In the genomic region with DNA sequence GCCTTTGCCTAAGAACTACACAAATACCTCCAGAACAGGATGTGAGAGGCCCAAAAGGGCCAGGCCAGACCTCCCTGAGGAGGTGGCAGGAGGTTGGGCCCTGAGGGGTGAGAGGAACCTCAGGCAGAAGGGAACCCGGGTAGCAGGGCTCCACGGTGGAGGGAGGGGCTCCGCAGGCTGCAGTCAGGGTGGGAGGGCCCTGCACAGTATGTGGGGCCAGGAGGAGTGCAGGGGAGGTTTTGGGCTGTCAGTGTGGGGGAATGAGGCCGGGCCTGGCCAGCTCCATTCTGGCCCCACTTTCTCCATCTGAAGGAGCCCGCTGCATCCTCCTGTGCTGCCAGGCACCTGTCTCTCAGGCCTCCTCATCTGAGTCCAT, we compare ENCODE assay signal across 11 cellular contexts. TPM values are rescaled to one million over a fixed set of nuclear protein-coding genes. Genes with fewer than 3 reads are reported as not detected.
DNase-seq lines count a peak whose midpoint lies in the region; ATAC-seq, FAIRE-seq and TF ChIP-seq lines count a peak whose summit lies in the region.
"Had no signal": no experiment of that assay in that cellular context is flagged by ENCODE, and none has a peak within 500 bp of the region (broad histone marks: within the 10 kb centered on the region; RNA-seq: fewer than 3 reads in every experiment).

No MANE protein-coding gene starts in this region.

- H3K4me1 ChIP-seq in right lobe of liver (peaks cover 0 to 70% (median 25%) of the 10 kb centered on the region in 4 donors), tibial nerve (peaks cover 5 to 90% (median 74%) of the 10 kb centered on the region in 4 donors), kidney (ENCODE audit: control insufficient read depth in 1 of 2, insufficient read depth in 1 of 2, low read depth in 1 of 2, low read length in 2 of 2) (peaks cover 37 to 49% of the 10 kb centered on the region in 2 donors)

- H3K36me3 Mint-ChIP-seq in activated naive CD4-positive, alpha-beta T cell treated with anti-CD3 and anti-CD28 coated beads, Interleukin-2, amount 50 U/mL, for 72 hours, result peaks cover 9 to 23% of the 10 kb centered on the region in 2 donors

- no peak for TF ChIP-seq EP300 in tibial nerve (IDR thresholded peaks at IDR 0.05)

- TF ChIP-seq CTCF in right lobe of liver (IDR thresholded peaks at IDR 0.05), result no peak
- no peak for TF ChIP-seq CTCF in tibial nerve (IDR thresholded peaks at IDR 0.05)
- no peak for TF ChIP-seq CTCF in kidney (IDR thresholded peaks at IDR 0.05; ENCODE audit: borderline replicate concordance, extremely low read depth, insufficient read depth)

- intact Hi-C loops in Right ventricle myocardium inferior (cut with DNase I) (loop anchor here (2.0 kb wide), 1 partner anchor 54 kb away; no protein-coding TSS in a partner anchor), cardiac septum (cut with DNase I) (loop anchor here (2.0 kb wide), 1 partner anchor 54 kb away; no protein-coding TSS in a partner anchor), right lobe of liver (cut with DNase I) (loop anchor here in 1 of 2 donors (10.0 kb wide), 1 partner anchor 104 kb away; no protein-coding TSS in a partner anchor), kidney (cut with DNase I) (no loop called here)

- H3K27me3 ChIP-seq in right lobe of liver, result no peaks in the 10 kb centered on the region
- H3K27me3 ChIP-seq in tibial nerve, result no peaks in the 10 kb centered on the region
- H3K27me3 ChIP-seq: SJCRH30 had no signal

- TF ChIP-seq POLR2A in right lobe of liver (IDR thresholded peaks at IDR 0.05) (no peak), tibial nerve (IDR thresholded peaks at IDR 0.05) (no peak)

- DNase-seq in Right ventricle myocardium inferior (ENCODE audit: missing footprints) (peak; percentile 54), cardiac septum (ENCODE audit: low spot score) (no peak), right lobe of liver (no peak), tibial nerve (ENCODE audit: low spot score in 2 of 2) (no peak), superior temporal gyrus (ENCODE audit: extremely low spot score) (no peak), kidney (no peak)
- peak in 1 of 2 donors; percentile 74 for DNase-seq in activated naive CD4-positive, alpha-beta T cell treated with anti-CD3 and anti-CD28 coated beads, Interleukin-2, amount 50 U/mL, for 72 hours (ENCODE audit: low spot score in 2 of 2)
- DNase-seq: NCI-H1092 had no signal

- H3K9ac ChIP-seq in kidney (ENCODE audit: low read length in 2 of 2), result no peak overlapping the region

- WGBS in right lobe of liver (ENCODE audit: insufficient coverage, low coverage, low lambda C conversion rate, missing lambda C conversion rate), result 0% methylated on average over 2 of the region's 5 CpGs
- WGBS in tibial nerve, 2 donors, result 44 to 53% methylated on average over 5 of the region's 5 CpGs

- no peak for ATAC-seq in Right ventricle myocardium inferior
- peak; percentile 13 to 35 for ATAC-seq in activated naive CD4-positive, alpha-beta T cell treated with anti-CD3 and anti-CD28 coated beads, Interleukin-2, amount 50 U/mL, for 72 hours
- no peak for ATAC-seq in right lobe of liver
- ATAC-seq in GM19397 (IDR thresholded peaks at IDR 0.05; ENCODE audit: unreplicated experiment), result no peak

- H3K27ac Mint-ChIP-seq in activated naive CD4-positive, alpha-beta T cell treated with anti-CD3 and anti-CD28 coated beads, Interleukin-2, amount 50 U/mL, for 72 hours, result peak overlapping the region; percentile 97 to 100

- no peak for FAIRE-seq in kidney (lab: Jason Lieb, UNC)

- H3K9me3 Mint-ChIP-seq in activated naive CD4-positive, alpha-beta T cell treated with anti-CD3 and anti-CD28 coated beads, Interleukin-2, amount 50 U/mL, for 72 hours, result peaks cover 0 to 4% of the 10 kb centered on the region in 2 donors

- no peaks in the 10 kb centered on the region for H3K36me3 ChIP-seq in right lobe of liver
- no peaks in the 10 kb centered on the region for H3K36me3 ChIP-seq in tibial nerve
- no peaks in the 10 kb centered on the region for H3K36me3 ChIP-seq in kidney (ENCODE audit: control insufficient read depth in 1 of 2, insufficient read depth in 2 of 2, low read length in 2 of 2)
- H3K36me3 ChIP-seq: SJCRH30 had no signal

- H3K9me3 ChIP-seq in right lobe of liver (no peaks in the 10 kb centered on the region), tibial nerve (no peaks in the 10 kb centered on the region), kidney (ENCODE audit: control insufficient read depth in 1 of 2, low read length in 2 of 2) (no peaks in the 10 kb centered on the region)
- H3K9me3 ChIP-seq: mucosa of descending colon, SJCRH30 had no signal

- H3K4me3 ChIP-seq in right lobe of liver (no peak overlapping the region), tibial nerve (no peak overlapping the region), kidney (ENCODE audit: low read length in 2 of 2) (no peak overlapping the region)
- H3K4me3 ChIP-seq: mucosa of descending colon, SJCRH30 had no signal

- peak overlapping the region; percentile 54 to 97 (median 62) for H3K27ac ChIP-seq in right lobe of liver
- peak overlapping the region; percentile 68 to 98 (median 86) for H3K27ac ChIP-seq in tibial nerve
- peak overlapping the region in 1 of 2 donors; percentile 32 for H3K27ac ChIP-seq in kidney (ENCODE audit: low read depth in 2 of 2, low read length in 2 of 2)
- H3K27ac ChIP-seq: SJCRH30 had no signal

RNA-seq across cellular contexts. Expression of gene DNAJB12, which starts 25.9 kb away (rescaled TPM):
- total RNA-seq in Right ventricle myocardium inferior, result 25.6 TPM
- total RNA-seq in cardiac septum, result 28.9 TPM
- 10 to 100 TPM; 20.7 to 26.6 TPM for total RNA-seq in activated naive CD4-positive, alpha-beta T cell treated with anti-CD3 and anti-CD28 coated beads, Interleukin-2, amount 50 U/mL, for 72 hours
- total RNA-seq in right lobe of liver, result 10 to 100 TPM; 16.6 to 22.1 (median 19.2) TPM
- total RNA-seq in tibial nerve, result 100 to 1,000 TPM in 2 of 4 donors, 10 to 100 TPM in 2; 81.3 to 115 (median 98.9) TPM
- total RNA-seq in kidney, result 37.7 TPM
- polyA plus RNA-seq in kidney (ENCODE audit: insufficient read depth, low read depth, low replicate concordance), result 32.0 TPM

RNA-seq across cellular contexts. Expression of gene DDIT4, which starts 55.1 kb away (rescaled TPM):
- total RNA-seq in Right ventricle myocardium inferior (71.4 TPM), cardiac septum (22.6 TPM), right lobe of liver (100 to 1,000 TPM in 4 of 6 experiments, 10 to 100 TPM in 2; 51.7 to 180 (median 143) TPM), tibial nerve (1,000 to 10,000 TPM; 1,317 to 2,202 (median 1,604) TPM), kidney (292 TPM)
- 1,000 to 10,000 TPM; 1,025 to 1,076 TPM for total RNA-seq in activated naive CD4-positive, alpha-beta T cell treated with anti-CD3 and anti-CD28 coated beads, Interleukin-2, amount 50 U/mL, for 72 hours
- polyA plus RNA-seq in kidney (ENCODE audit: insufficient read depth, low read depth, low replicate concordance), result 96.9 TPM

Comparison
In these comparisons a context has a peak if more than half of its experiments do, and no peak if none do; other contexts are left out.
1. ATAC-seq: peak in activated naive CD4-positive, alpha-beta T cell treated with anti-CD3 and anti-CD28 coated beads, Interleukin-2, amount 50 U/mL, for 72 hours (2 of 2); none in Right ventricle myocardium inferior (single experiment), right lobe of liver (0 of 4) and GM19397 (single experiment).